7 cellular contexts compared by ENCODE assay signal in the genomic region with DNA sequence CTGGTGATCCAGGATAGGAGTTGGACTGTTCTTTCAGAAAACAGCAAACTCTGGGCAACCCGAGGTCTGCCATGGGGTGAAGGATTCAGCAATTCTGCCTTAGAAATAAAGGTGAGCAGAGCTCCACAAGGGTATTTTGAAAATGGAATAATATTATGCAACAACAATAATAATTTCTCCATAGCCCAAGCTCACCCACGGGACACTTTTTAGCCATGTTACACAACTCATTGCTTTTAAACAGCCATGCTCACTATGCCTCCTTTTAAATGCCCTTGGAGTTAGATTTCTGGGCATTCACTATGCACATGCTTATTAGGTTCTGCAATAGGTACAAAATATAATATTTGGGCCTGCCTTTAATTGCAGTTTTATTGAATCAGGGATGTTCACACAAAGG. TPM values are rescaled to one million over a fixed set of nuclear protein-coding genes. Genes with fewer than 3 reads are reported as not detected.
"Had no signal": no experiment of that assay in that cellular context is flagged by ENCODE, and none has a peak within 500 bp of the region (broad histone marks: within the 10 kb centered on the region; RNA-seq: fewer than 3 reads in every experiment).

No MANE protein-coding gene starts in this region.

- H2AFZ ChIP-seq: GM23338 had no signal

- ATAC-seq: GM23338 had no signal

- H3K4me3 ChIP-seq: GM23338 had no signal

- FAIRE-seq: H1, H54 had no signal

- DNase-seq: H9, HCEC 1CT, IMR-90 had no signal

- H3K4me2 ChIP-seq: GM23338 had no signal

RNA-seq across cellular contexts. Expression of a gene that starts 37.2 kb away (rescaled TPM):
- total RNA-seq: GM23338, H1, H9, HT-29, IMR-90 had no signal
- polyA plus RNA-seq: H1, IMR-90 had no signal
